In genomic region chr19:17610384-17610783, GRCh38 we compare ENCODE assay signal across 12 cellular contexts. TPM values are rescaled to one million over a fixed set of nuclear protein-coding genes. Genes with fewer than 3 reads are reported as not detected.
DNase-seq lines count a peak whose midpoint lies in the region; ATAC-seq and TF ChIP-seq lines count a peak whose summit lies in the region.
"Had no signal": no experiment of that assay in that cellular context is flagged by ENCODE, and none has a peak within 500 bp of the region (broad histone marks: within the 10 kb centered on the region; RNA-seq: fewer than 3 reads in every experiment).

No MANE protein-coding gene starts in this region.

- H3K36me3 ChIP-seq in mammary epithelial cell (ENCODE audit: insufficient read depth, low read length) (no peaks in the 10 kb centered on the region), breast epithelium (no peaks in the 10 kb centered on the region), OCI-LY7 (ENCODE audit: insufficient read depth, low read length) (no peaks in the 10 kb centered on the region)

- CTCF ChIA-PET in mammary epithelial cell (lab: Charles Lee; ENCODE audit: low non-redundant PET) (no interaction called here), OCI-LY7 (lab: Charles Lee; ENCODE audit: unreplicated experiment) (no interaction called here)
- CTCF ChIA-PET in activated CD8-positive, alpha-beta T cell treated with anti-CD3 and anti-CD28 coated beads for 36 hours (lab: Charles Lee), result interaction anchor here (0.7 to 0.9 kb wide), 2 partner anchors 94 to 310 kb away, joined by 3 to 5 read pairs; no protein-coding TSS in a partner anchor

- intact Hi-C loops in mammary epithelial cell (cut with micrococcal nuclease), result no loop called here
- intact Hi-C loops in breast epithelium (cut with DNase I; ENCODE audit: low total_unique reads), result no loop called here
- intact Hi-C loops in OCI-LY7 (cut with micrococcal nuclease; ENCODE audit: unreplicated experiment), result no loop called here
- intact Hi-C loops in activated CD8-positive, alpha-beta T cell treated with anti-CD3 and anti-CD28 coated beads for 36 hours (cut with micrococcal nuclease), result no loop called here

- POLR2A ChIA-PET in OCI-LY7 (lab: Charles Lee), result interaction anchor here (0.5 kb wide), 1 partner anchor 123 kb away, joined by 3 read pairs; no protein-coding TSS in a partner anchor
- POLR2A ChIA-PET in activated CD8-positive, alpha-beta T cell treated with anti-CD3 and anti-CD28 coated beads for 36 hours (lab: Charles Lee), result interaction anchor here (0.6 to 0.7 kb wide), 3 partner anchors 50 to 199 kb away, joined by 3 read pairs; no protein-coding TSS in a partner anchor

- H3K9ac ChIP-seq in mammary epithelial cell (ENCODE audit: insufficient read depth, low read length), result no peak overlapping the region

- peaks cover 4% of the 10 kb centered on the region for H3K27me3 Mint-ChIP-seq in activated CD8-positive, alpha-beta T cell treated with anti-CD3 and anti-CD28 coated beads for 36 hours

- no peaks in the 10 kb centered on the region for H3K27me3 ChIP-seq in mammary epithelial cell (ENCODE audit: insufficient read depth, low read length)
- peaks cover 2 to 14% of the 10 kb centered on the region in 2 donors for H3K27me3 ChIP-seq in breast epithelium

- H3K79me2 ChIP-seq in mammary epithelial cell (ENCODE audit: insufficient read depth, low read length) (no peaks in the 10 kb centered on the region), OCI-LY7 (ENCODE audit: insufficient read depth, low read depth, low read length) (no peaks in the 10 kb centered on the region)

- H3K4me3 Mint-ChIP-seq in activated CD8-positive, alpha-beta T cell treated with anti-CD3 and anti-CD28 coated beads for 36 hours, result no peak overlapping the region
- H3K4me3 Mint-ChIP-seq: activated T-cell treated with anti-CD3 and anti-CD28 coated beads, Interleukin-2, amount 50 U/mL, for 24 hours had no signal

- peaks cover 6% of the 10 kb centered on the region for H3K4me1 ChIP-seq in mammary epithelial cell (ENCODE audit: insufficient read depth, low read length)
- peaks cover 0 to 5% of the 10 kb centered on the region in 2 donors for H3K4me1 ChIP-seq in breast epithelium
- H3K4me1 ChIP-seq in OCI-LY7 (ENCODE audit: insufficient read depth, low read length, poor library complexity, severe bottlenecking), result peaks cover 30% of the 10 kb centered on the region

- H3K4me3 ChIP-seq in mammary epithelial cell (replicated peaks in 1 of 3; ENCODE audit: insufficient read depth in 1 of 3, low read depth in 2 of 3, low read length in 3 of 3) (no peak overlapping the region), breast epithelium (no peak overlapping the region), OCI-LY7 (ENCODE audit: low read depth, low read length, poor library complexity, severe bottlenecking) (no peak overlapping the region)

- TF ChIP-seq CTCF in mammary epithelial cell (conservative IDR thresholded peaks at IDR 0.05 in 1 of 2, IDR thresholded peaks at IDR 0.05 in 1 of 2; ENCODE audit: extremely low read depth in 1 of 2, insufficient read depth in 1 of 2, low read depth in 1 of 2, low read length in 2 of 2) (no peak), breast epithelium (IDR thresholded peaks at IDR 0.05) (no peak), OCI-LY7 (conservative IDR thresholded peaks at IDR 0.05; ENCODE audit: low read length) (no peak)
- TF ChIP-seq CTCF in activated CD8-positive, alpha-beta T cell treated with anti-CD3 and anti-CD28 coated beads for 36 hours (IDR thresholded peaks at IDR 0.05), result no peak

- H3K9me3 Mint-ChIP-seq in activated CD8-positive, alpha-beta T cell treated with anti-CD3 and anti-CD28 coated beads for 36 hours, result no peaks in the 10 kb centered on the region
- H3K9me3 Mint-ChIP-seq: activated T-cell treated with anti-CD3 and anti-CD28 coated beads, Interleukin-2, amount 50 U/mL, for 24 hours had no signal

- no peak overlapping the region for H3K27ac ChIP-seq in mammary epithelial cell (ENCODE audit: insufficient read depth, low read depth, low read length)
- H3K27ac ChIP-seq in breast epithelium, result no peak overlapping the region
- peak overlapping the region; percentile 55 for H3K27ac ChIP-seq in OCI-LY7 (ENCODE audit: low read depth, low read length, poor library complexity, severe bottlenecking)
- H3K27ac ChIP-seq: epithelial cell of prostate, VCaP had no signal

- H3K36me3 Mint-ChIP-seq in activated CD8-positive, alpha-beta T cell treated with anti-CD3 and anti-CD28 coated beads for 36 hours (ENCODE audit: low read depth), result no peaks in the 10 kb centered on the region

- TF ChIP-seq POLR2A in breast epithelium (IDR thresholded peaks at IDR 0.05), result no peak

- no peak for ATAC-seq in HG02759 (IDR thresholded peaks at IDR 0.05; ENCODE audit: unreplicated experiment)
- ATAC-seq in activated CD4-positive, CD25-positive, alpha-beta regulatory T cell treated with anti-CD3 and anti-CD28 coated beads, Interleukin-2, amount 50 U/mL, for 24 hours, result no peak
- no peak for ATAC-seq in activated CD8-positive, alpha-beta T cell treated with anti-CD3 and anti-CD28 coated beads for 36 hours

- H3K4me2 ChIP-seq in mammary epithelial cell (ENCODE audit: insufficient read depth, low read depth, low read length) (no peak overlapping the region), OCI-LY7 (ENCODE audit: low read length) (peak overlapping the region; percentile 48; the same call in 1 of the 2 replicates)

- H3K9me3 ChIP-seq in mammary epithelial cell (replicated peaks; ENCODE audit: insufficient read depth, low read length) (no peaks in the 10 kb centered on the region), breast epithelium (no peaks in the 10 kb centered on the region), OCI-LY7 (ENCODE audit: low read length) (no peaks in the 10 kb centered on the region)

- H3K9me2 ChIP-seq in OCI-LY7 (ENCODE audit: insufficient read depth, low read length), result no peaks in the 10 kb centered on the region

- peak; percentile 11 for DNase-seq in mammary epithelial cell
- DNase-seq in breast epithelium (ENCODE audit: low spot score in 2 of 2), result no peak
- DNase-seq in OCI-LY7 (ENCODE audit: low spot score), result peak; percentile 81
- DNase-seq in epidermal melanocyte (ENCODE audit: insufficient read length, low spot score), result peak; percentile 36
- DNase-seq in NCI-H510A treated with DMSO at 0.1 percent for 48 hours (lab: John Stamatoyannopoulos, UW), result no peak
- DNase-seq in activated CD8-positive, alpha-beta T cell treated with anti-CD3 and anti-CD28 coated beads for 36 hours, result no peak
- DNase-seq: activated T-cell treated with anti-CD3 and anti-CD28 coated beads, Interleukin-2, amount 50 U/mL, for 24 hours; NCI-H1417 treated with DMSO at 0.1 percent for 48 hours had no signal

- peaks cover 7% of the 10 kb centered on the region for H3K4me1 Mint-ChIP-seq in activated CD8-positive, alpha-beta T cell treated with anti-CD3 and anti-CD28 coated beads for 36 hours (ENCODE audit: low read depth)

- dilution Hi-C loops in mammary epithelial cell (cut with HindIII; ENCODE audit: low sequenced_read_pairs), result no loop called here

- BruUV-seq in mammary epithelial cell (replicated peaks; lab: Mats Ljungman, UMichigan) (no TSS peak), OCI-LY7 (replicated peaks; lab: Mats Ljungman, UMichigan) (no TSS peak)

- WGBS in mammary epithelial cell (ENCODE audit: low coverage, missing lambda C conversion rate), result 70% methylated on average over 7 of the region's 7 CpGs

- H3K27ac Mint-ChIP-seq in activated CD8-positive, alpha-beta T cell treated with anti-CD3 and anti-CD28 coated beads for 36 hours, result no peak overlapping the region
- H3K27ac Mint-ChIP-seq: activated T-cell treated with anti-CD3 and anti-CD28 coated beads, Interleukin-2, amount 50 U/mL, for 24 hours had no signal

- H2AFZ ChIP-seq in mammary epithelial cell (ENCODE audit: low read depth, low read length), result no peak overlapping the region
- H2AFZ ChIP-seq in OCI-LY7 (ENCODE audit: low read length), result peak overlapping the region; percentile 91

- in situ Hi-C loops in mammary epithelial cell (cut with MboI; ENCODE audit: low sequenced_read_pairs in 2 of 2), result no loop called here

- no peaks in the 10 kb centered on the region for H4K20me1 ChIP-seq in mammary epithelial cell (ENCODE audit: insufficient read depth, low read length)
- H4K20me1 ChIP-seq in OCI-LY7 (ENCODE audit: insufficient read depth, low read length), result no peaks in the 10 kb centered on the region

RNA-seq across cellular contexts. Expression of gene COLGALT1, which starts 54.9 kb away (rescaled TPM):
- 10 to 100 TPM; 74.2 to 92.5 TPM for total RNA-seq in mammary epithelial cell
- 127 TPM for polyA plus RNA-seq in mammary epithelial cell
- polyA minus RNA-seq in mammary epithelial cell, result 162 TPM
- total RNA-seq in breast epithelium, result 10 to 100 TPM; 45.1 to 99.9 (median 57.0) TPM
- total RNA-seq in OCI-LY7 (2014; rRNA removed; shearing (Covaris generic)), result 43.0 and 49.6 TPM in 2 replicates
- 57.2 and 68.6 TPM in 2 replicates for total RNA-seq in OCI-LY7 (2022)
- 10 to 100 TPM; 62.1 to 64.2 TPM for total RNA-seq in activated CD8-positive, alpha-beta T cell treated with anti-CD3 and anti-CD28 coated beads for 36 hours

Comparison
In these comparisons a context has a peak if more than half of its experiments do, and no peak if none do; other contexts are left out.
1. DNase-seq: peak in mammary epithelial cell (single experiment), OCI-LY7 (single experiment) and epidermal melanocyte (single experiment); none in breast epithelium (0 of 2), NCI-H510A treated with DMSO at 0.1 percent for 48 hours (single experiment) and activated CD8-positive, alpha-beta T cell treated with anti-CD3 and anti-CD28 coated beads for 36 hours (single experiment).